Comparison of ENCODE assay signal across 21 cellular contexts in the genomic region with DNA sequence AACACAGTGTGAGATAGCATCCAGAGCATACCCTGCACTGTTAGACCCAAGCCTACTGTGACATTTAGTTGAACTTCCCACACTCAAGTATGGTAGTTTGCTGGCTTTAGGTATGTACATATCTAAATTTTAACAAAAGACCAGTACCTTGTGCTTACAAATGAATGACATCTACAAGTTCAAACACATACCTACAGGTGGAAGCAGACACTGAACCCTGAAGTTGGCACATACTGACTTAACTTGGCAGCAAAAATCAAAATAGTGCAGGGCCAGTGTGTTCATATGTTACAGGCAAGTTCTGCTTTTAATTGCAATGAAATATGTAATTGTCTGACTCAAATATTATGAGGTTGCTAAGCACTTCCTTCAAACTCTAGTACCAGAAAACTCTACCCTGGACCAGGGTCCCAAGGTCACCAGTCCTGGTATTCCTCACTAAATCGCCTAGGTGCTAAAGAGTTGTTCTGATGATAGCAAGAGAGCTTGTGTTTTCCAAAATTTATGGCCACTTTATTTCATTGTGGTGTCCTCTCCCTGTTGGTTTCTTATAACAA.
"Had no signal": no experiment of that assay in that cellular context is flagged by ENCODE, and none has a peak within 500 bp of the region (broad histone marks: within the 10 kb centered on the region; RNA-seq: fewer than 3 reads in every experiment).

No MANE protein-coding gene starts in this region.

- H3K4me3 ChIP-seq: lung, thyroid gland had no signal

- H3K27ac Mint-ChIP-seq: activated CD4-positive, alpha-beta memory T cell treated with anti-CD3 and anti-CD28 coated beads, Interleukin-2, amount 10 ng/mL, durations not matched to agents 7 days and 5 days; activated CD8-positive, alpha-beta memory T cell treated with anti-CD3 and anti-CD28 coated beads, Interleukin-2, amount 10 ng/mL, durations not matched to agents 7 days and 5 days; activated naive CD8-positive, alpha-beta T cell treated with anti-CD3 and anti-CD28 coated beads, Interleukin-2, amount 10 ng/mL, durations not matched to agents 7 days and 5 days; activated T-helper 2 cell treated with anti-CD3 and anti-CD28 coated beads, Interferon-gamma antibody, Interleukin-2, Interleukin-4, amounts not matched to agents 10 μg/mL and 5 μg/mL and 100 μg/mL, durations not matched to agents 14 hours and 24 hours and 36 hours; endodermal cell; mesothelial cell of epicardium had no signal

- H3K27ac ChIP-seq: thyroid gland had no signal

- H3K4me3 Mint-ChIP-seq: activated CD4-positive, alpha-beta memory T cell treated with anti-CD3 and anti-CD28 coated beads, Interleukin-2, amount 10 ng/mL, durations not matched to agents 7 days and 5 days; activated CD8-positive, alpha-beta memory T cell treated with anti-CD3 and anti-CD28 coated beads, Interleukin-2, amount 10 ng/mL, durations not matched to agents 7 days and 5 days; activated naive CD8-positive, alpha-beta T cell treated with anti-CD3 and anti-CD28 coated beads, Interleukin-2, amount 10 ng/mL, durations not matched to agents 7 days and 5 days; endodermal cell; mesothelial cell of epicardium had no signal

- H3K4me1 Mint-ChIP-seq: activated CD4-positive, alpha-beta memory T cell treated with anti-CD3 and anti-CD28 coated beads, Interleukin-2, amount 10 ng/mL, durations not matched to agents 7 days and 5 days; activated CD8-positive, alpha-beta memory T cell treated with anti-CD3 and anti-CD28 coated beads, Interleukin-2, amount 10 ng/mL, durations not matched to agents 7 days and 5 days; activated naive CD8-positive, alpha-beta T cell treated with anti-CD3 and anti-CD28 coated beads, Interleukin-2, amount 10 ng/mL, durations not matched to agents 7 days and 5 days; endodermal cell; mesothelial cell of epicardium had no signal

- H3K36me3 Mint-ChIP-seq: activated CD8-positive, alpha-beta memory T cell treated with anti-CD3 and anti-CD28 coated beads, Interleukin-2, amount 10 ng/mL, durations not matched to agents 7 days and 5 days; activated naive CD8-positive, alpha-beta T cell treated with anti-CD3 and anti-CD28 coated beads, Interleukin-2, amount 10 ng/mL, durations not matched to agents 7 days and 5 days; mesothelial cell of epicardium had no signal

- ATAC-seq: activated CD8-positive, alpha-beta memory T cell treated with anti-CD3 and anti-CD28 coated beads, Interleukin-2, amount 10 ng/mL, durations not matched to agents 7 days and 5 days had no signal

- H3K27me3 ChIP-seq: thyroid gland had no signal

- H3K9me3 ChIP-seq: thyroid gland had no signal

- H3K9me3 Mint-ChIP-seq: activated CD4-positive, alpha-beta memory T cell treated with anti-CD3 and anti-CD28 coated beads, Interleukin-2, amount 10 ng/mL, durations not matched to agents 7 days and 5 days; activated naive CD8-positive, alpha-beta T cell treated with anti-CD3 and anti-CD28 coated beads, Interleukin-2, amount 10 ng/mL, durations not matched to agents 7 days and 5 days; activated T-helper 2 cell treated with anti-CD3 and anti-CD28 coated beads, Interferon-gamma antibody, Interleukin-2, Interleukin-4, amounts not matched to agents 10 μg/mL and 5 μg/mL and 100 μg/mL, durations not matched to agents 14 hours and 24 hours and 36 hours; endodermal cell; mesothelial cell of epicardium had no signal

- DNase-seq: activated CD4-positive, alpha-beta memory T cell treated with anti-CD3 and anti-CD28 coated beads, Interleukin-2, amount 10 ng/mL, durations not matched to agents 7 days and 5 days; activated CD4-positive, alpha-beta T cell treated with anti-CD3 and anti-CD28 coated beads for 48 hours; activated CD4-positive, CD25-positive, alpha-beta regulatory T cell; activated CD8-positive, alpha-beta memory T cell treated with anti-CD3 and anti-CD28 coated beads, Interleukin-2, amount 10 ng/mL, durations not matched to agents 7 days and 5 days; activated naive CD4-positive, alpha-beta T cell treated with Interleukin-2 at 50 U/mL for 16 hours; activated naive CD8-positive, alpha-beta T cell treated with anti-CD3 and anti-CD28 coated beads, Interleukin-2, amount 10 ng/mL, durations not matched to agents 7 days and 5 days; activated T-cell treated with anti-CD3 and anti-CD28 coated beads, Interleukin-2, amount 50 U/mL, for 1 hour; amygdala; central memory CD4-positive, alpha-beta T cell; endodermal cell; erythroblast; hypothalamus; stimulated activated CD4-positive, alpha-beta T cell treated with anti-CD3 and anti-CD28 coated beads, Interleukin-12 subunit alpha, Interleukin-12 subunit beta, amount 100 ng/mL, for 4 hours; stimulated activated CD4-positive, alpha-beta T cell treated with anti-CD3 and anti-CD28 coated beads, Interleukin-1b, Interleukin-23, amount 100 ng/mL, for 48 hours; stimulated activated CD8-positive, alpha-beta memory T cell treated with anti-CD3 and anti-CD28 coated beads, Interleukin-4, amount 100 ng/mL, for 48 hours; stimulated activated naive CD4-positive, alpha-beta T cell treated with Interleukin-2 at 50 U/mL for 16 hours; T-helper 9 cell; thyroid gland had no signal

- H3K4me1 ChIP-seq: thyroid gland had no signal

- H3K36me3 ChIP-seq: thyroid gland had no signal
